ENCODE assay signal across 8 cellular contexts in the genomic region with DNA sequence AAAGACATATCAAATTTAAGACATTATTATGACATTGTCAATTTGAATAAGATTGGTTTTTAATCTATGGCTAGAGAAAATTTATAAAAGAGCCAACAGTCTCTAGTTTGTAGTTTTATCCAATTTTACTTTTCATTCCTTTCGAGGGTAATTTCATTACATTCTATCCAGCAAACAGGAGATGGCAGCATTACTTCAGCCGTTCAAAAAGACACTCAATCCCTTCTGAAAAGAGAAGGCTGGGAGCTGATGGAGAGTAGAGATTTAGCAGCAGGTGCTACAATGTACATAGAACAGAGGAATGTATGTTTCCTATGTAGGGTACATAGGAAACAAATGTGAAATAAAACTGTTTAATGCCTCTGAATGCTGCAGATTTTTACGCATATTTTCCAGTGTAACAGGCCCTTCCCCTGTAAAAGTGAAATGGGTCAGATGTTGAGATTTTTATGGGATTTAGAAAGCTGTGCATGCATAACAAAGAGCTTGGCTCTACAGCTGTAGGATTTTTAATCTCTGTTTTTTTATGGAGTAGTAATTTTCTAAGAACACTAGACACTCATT. TPM values are rescaled to one million over a fixed set of nuclear protein-coding genes. Genes with fewer than 3 reads are reported as not detected.
DNase-seq lines count a peak whose midpoint lies in the region; ATAC-seq and TF ChIP-seq lines count a peak whose summit lies in the region.

No MANE protein-coding gene starts in this region.

- ATAC-seq in HCT116 (peak; percentile 78), HG03175 (IDR thresholded peaks at IDR 0.05; ENCODE audit: unreplicated experiment) (no peak)

- DNase-seq in AG20443 (ENCODE audit: low spot score) (peak; percentile 22), HCT116 (ENCODE audit: low read depth, low spot score) (no peak), OCI-LY7 (ENCODE audit: low spot score) (peak; percentile 25), fibroblast of mammary gland (ENCODE audit: low read depth) (peak; percentile 56), tibial artery (no peak), GF-D8 (lab: John Stamatoyannopoulos, UW) (no peak)
- no peak for DNase-seq in stimulated activated naive CD4-positive, alpha-beta T cell treated with Interleukin-2 at 50 U/mL for 16 hours (lab: John Stamatoyannopoulos, UW)

- H3K9me3 ChIP-seq in HCT116 (ENCODE audit: control insufficient read depth in 1 of 2, insufficient read depth in 1 of 2, low read depth in 1 of 2, low read length in 2 of 2) (no peaks in the 10 kb centered on the region), OCI-LY7 (ENCODE audit: low read length) (no peaks in the 10 kb centered on the region), tibial artery (no peaks in the 10 kb centered on the region)

- TF ChIP-seq RAD21 in HCT116 (IDR thresholded peaks at IDR 0.05; ENCODE audit: low read depth), result peak; percentile 89

- H3K27ac ChIP-seq in HCT116 (ENCODE audit: low read depth, low read length) (no peak overlapping the region), OCI-LY7 (ENCODE audit: low read depth, low read length, poor library complexity, severe bottlenecking) (no peak overlapping the region), tibial artery (no peak overlapping the region)

- no peaks in the 10 kb centered on the region for H3K4me1 ChIP-seq in HCT116 (ENCODE audit: control insufficient read depth in 1 of 2, insufficient read depth in 2 of 2, low read length in 2 of 2)
- H3K4me1 ChIP-seq in OCI-LY7 (ENCODE audit: insufficient read depth, low read length, poor library complexity, severe bottlenecking), result no peaks in the 10 kb centered on the region
- H3K4me1 ChIP-seq in tibial artery, result no peaks in the 10 kb centered on the region

- intact Hi-C loops in HCT116 (cut with micrococcal nuclease) (loop anchor here (1.0 to 10.0 kb wide), 7 partner anchors 107 to 1086 kb away; no protein-coding TSS in a partner anchor), OCI-LY7 (cut with micrococcal nuclease; ENCODE audit: unreplicated experiment) (loop anchor here (10.0 kb wide), 1 partner anchor 684 kb away; no protein-coding TSS in a partner anchor), tibial artery (cut with DNase I; ENCODE audit: low total_unique reads) (no loop called here)

- no peak overlapping the region for H3K4me3 ChIP-seq in HCT116 (replicated peaks in 1 of 2; ENCODE audit: low read depth in 1 of 2, low read length in 2 of 2)
- no peak overlapping the region for H3K4me3 ChIP-seq in OCI-LY7 (ENCODE audit: low read depth, low read length, poor library complexity, severe bottlenecking)
- H3K4me3 ChIP-seq in fibroblast of mammary gland (ENCODE audit: control insufficient read depth, low read depth, low read length), result no peak overlapping the region
- no peak overlapping the region for H3K4me3 ChIP-seq in tibial artery

- no peaks in the 10 kb centered on the region for H3K9me2 ChIP-seq in HCT116 (ENCODE audit: insufficient read depth)
- no peaks in the 10 kb centered on the region for H3K9me2 ChIP-seq in OCI-LY7 (ENCODE audit: insufficient read depth, low read length)

- no TSS peak for BruUV-seq in HCT116 (replicated peaks; lab: Mats Ljungman, UMichigan)
- BruUV-seq in OCI-LY7 (replicated peaks; lab: Mats Ljungman, UMichigan), result no TSS peak

- POLR2A ChIA-PET in HCT116 (lab: Charles Lee) (interaction anchor here (1.0 to 1.3 kb wide), 2 partner anchors 15 to 132 kb away, joined by 3 read pairs; partner anchors contain the start of gene RPS12), OCI-LY7 (lab: Charles Lee) (interaction anchor here (1.0 to 1.2 kb wide), 2 partner anchors 13 to 161 kb away, joined by 5 to 6 read pairs; no protein-coding TSS in a partner anchor)

- peak overlapping the region; percentile 7 for H2AFZ ChIP-seq in HCT116 (ENCODE audit: low read depth, low read length, poor library complexity, severe bottlenecking)
- no peak overlapping the region for H2AFZ ChIP-seq in OCI-LY7 (ENCODE audit: low read length)

- H3K79me2 ChIP-seq in HCT116 (ENCODE audit: insufficient read depth, low read length) (no peaks in the 10 kb centered on the region), OCI-LY7 (ENCODE audit: insufficient read depth, low read depth, low read length) (no peaks in the 10 kb centered on the region)

- RAD21 ChIA-PET in HCT116 (lab: Charles Lee; ENCODE audit: low non-redundant PET in 1 of 2, low total read pairs in 2 of 2, uncharacterized antibody in 2 of 2, unreplicated experiment in 2 of 2), result interaction anchor here (1.0 to 1.2 kb wide), 3 partner anchors 119 to 132 kb away, joined by 3 to 5 read pairs (median 3); no protein-coding TSS in a partner anchor

- H3K27me3 ChIP-seq in HCT116 (ENCODE audit: insufficient read depth, low read length) (no peaks in the 10 kb centered on the region), tibial artery (no peaks in the 10 kb centered on the region)

- H3K4me2 ChIP-seq in HCT116 (ENCODE audit: low read length), result no peak overlapping the region
- H3K4me2 ChIP-seq in OCI-LY7 (ENCODE audit: low read length), result no peak overlapping the region

- H3K36me3 ChIP-seq in HCT116 (ENCODE audit: control insufficient read depth in 1 of 2, insufficient read depth in 2 of 2, low read length in 2 of 2) (no peaks in the 10 kb centered on the region), OCI-LY7 (ENCODE audit: insufficient read depth, low read length) (no peaks in the 10 kb centered on the region), tibial artery (no peaks in the 10 kb centered on the region)

- H3K9ac ChIP-seq in HCT116 (ENCODE audit: low read length), result no peak overlapping the region

- H4K20me1 ChIP-seq in HCT116 (ENCODE audit: insufficient read depth), result no peaks in the 10 kb centered on the region
- H4K20me1 ChIP-seq in OCI-LY7 (ENCODE audit: insufficient read depth, low read length), result no peaks in the 10 kb centered on the region

- TF ChIP-seq POLR2A in HCT116 (IDR thresholded peaks at IDR 0.05; ENCODE audit: borderline replicate concordance, extremely low read depth, insufficient read depth, insufficient read length), result no peak

- TF ChIP-seq CTCF in HCT116 (IDR thresholded peaks at IDR 0.05 in 2 of 3, conservative IDR thresholded peaks at IDR 0.05 in 1 of 3; ENCODE audit: borderline replicate concordance in 1 of 3, insufficient read depth in 1 of 3, low read depth in 2 of 3, low read length in 2 of 3), result peak; percentile 53 to 79 (median 70); a peak in 5 of 6 replicates
- peak; percentile 75 for TF ChIP-seq CTCF in OCI-LY7 (conservative IDR thresholded peaks at IDR 0.05; ENCODE audit: low read length)
- peak; percentile 68 for TF ChIP-seq CTCF in fibroblast of mammary gland (conservative IDR thresholded peaks at IDR 0.05; ENCODE audit: control insufficient read depth, insufficient read depth, low read depth, low read length)
- TF ChIP-seq CTCF in tibial artery (IDR thresholded peaks at IDR 0.05), result peak; percentile 29 to 40

- CTCF ChIA-PET in HCT116 (lab: Charles Lee), result interaction anchor here (0.6 to 4.6 kb wide), 18 partner anchors 14 to 1091 kb away, joined by 3 to 53 read pairs (median 4); no protein-coding TSS in a partner anchor
- CTCF ChIA-PET in OCI-LY7 (lab: Charles Lee; ENCODE audit: unreplicated experiment), result no interaction called here

TF ChIP-seq in HCT116, 20 proteins besides CTCF, POLR2A, EP300 and RAD21:
- no peak for TF ChIP-seq SP1 (IDR thresholded peaks at IDR 0.05; ENCODE audit: low read depth)
- TF ChIP-seq, protein P1, sequence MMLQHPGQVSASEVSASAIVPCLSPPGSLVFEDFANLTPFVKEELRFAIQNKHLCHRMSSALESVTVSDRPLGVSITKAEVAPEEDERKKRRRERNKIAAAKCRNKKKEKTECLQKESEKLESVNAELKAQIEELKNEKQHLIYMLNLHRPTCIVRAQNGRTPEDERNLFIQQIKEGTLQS (IDR thresholded peaks at IDR 0.05), result no peak
- TF ChIP-seq YY1 (IDR thresholded peaks at IDR 0.05; ENCODE audit: extremely low read depth, insufficient replicate concordance, low read depth, low read length), result no peak

RNA-seq across cellular contexts. Expression of gene RPS12, which starts 15.9 kb away (rescaled TPM):
- total RNA-seq in HCT116 (2021; ENCODE audit: unreplicated experiment) (1,660 TPM), OCI-LY7 (2022) (1,739 and 1,804 TPM in 2 replicates)
- 6,608 and 8,847 TPM in 2 replicates for polyA plus RNA-seq in HCT116 (2012)
- total RNA-seq in OCI-LY7 (2014; rRNA removed; shearing (Covaris generic)), result 2,324 and 2,945 TPM in 2 replicates

RNA-seq across cellular contexts. Expression of gene SLC18B1, which starts 31.9 kb away (rescaled TPM):
- total RNA-seq in HCT116 (2021; ENCODE audit: unreplicated experiment) (18.1 TPM), OCI-LY7 (2022) (5.8 and 7.5 TPM in 2 replicates)
- 6.6 and 8.7 TPM in 2 replicates for polyA plus RNA-seq in HCT116 (2012)
- total RNA-seq in OCI-LY7 (2014; rRNA removed; shearing (Covaris generic)), result 5.0 and 6.0 TPM in 2 replicates

Comparison
In these comparisons a context has a peak if more than half of its experiments do, and no peak if none do; other contexts are left out.
1. DNase-seq: peak in AG20443 (single experiment), OCI-LY7 (single experiment) and fibroblast of mammary gland (single experiment); none in HCT116 (single experiment), tibial artery (0 of 2), GF-D8 (single experiment) and stimulated activated naive CD4-positive, alpha-beta T cell treated with Interleukin-2 at 50 U/mL for 16 hours (single experiment).
2. Peak in every context shown above with its lines, with median percentiles within 50 percentile points of each other: CTCF ChIP-seq.